Comparison of ENCODE assay signal across 9 cellular contexts in genomic region chr7:17009007-17009719, GRCh38.
DNase-seq lines count a peak whose midpoint lies in the region; ATAC-seq and TF ChIP-seq lines count a peak whose summit lies in the region.
"Had no signal": no experiment of that assay in that cellular context is flagged by ENCODE, and none has a peak within 500 bp of the region (broad histone marks: within the 10 kb centered on the region; RNA-seq: fewer than 3 reads in every experiment).

No MANE protein-coding gene starts in this region.

- H3K9me3 Mint-ChIP-seq in nephron progenitor cell, result no peaks in the 10 kb centered on the region

- H3K36me3 Mint-ChIP-seq in nephron progenitor cell (ENCODE audit: low read depth), result no peaks in the 10 kb centered on the region
- H3K36me3 Mint-ChIP-seq: activated naive CD8-positive, alpha-beta T cell had no signal

- H3K4me1 ChIP-seq in NT2/D1 (ENCODE audit: insufficient read depth, insufficient read length) (no peaks in the 10 kb centered on the region), spleen (peaks cover 0 to 36% (median 8%) of the 10 kb centered on the region in 6 donors), psoas muscle (no peaks in the 10 kb centered on the region)

- H3K9me3 ChIP-seq in NT2/D1 (ENCODE audit: insufficient read depth, low read length) (no peaks in the 10 kb centered on the region), spleen (no peaks in the 10 kb centered on the region), psoas muscle (no peaks in the 10 kb centered on the region)

- H3K27ac ChIP-seq in spleen (peak overlapping the region in 3 of 8 donors; percentile 10 to 29 (median 25)), psoas muscle (no peak overlapping the region)

- H3K36me3 ChIP-seq in NT2/D1 (ENCODE audit: insufficient read depth, insufficient read length, low read length) (no peaks in the 10 kb centered on the region), spleen (no peaks in the 10 kb centered on the region), psoas muscle (ENCODE audit: insufficient read depth in 1 of 2, low read depth in 1 of 2) (no peaks in the 10 kb centered on the region)

- H3K27me3 ChIP-seq in NT2/D1 (ENCODE audit: insufficient read depth, insufficient read length) (no peaks in the 10 kb centered on the region), spleen (replicated peaks in 1 of 7) (no peaks in the 10 kb centered on the region), psoas muscle (ENCODE audit: insufficient read depth in 3 of 3, low read length in 2 of 3) (no peaks in the 10 kb centered on the region)

- H3K4me3 Mint-ChIP-seq in nephron progenitor cell, result no peak overlapping the region
- H3K4me3 Mint-ChIP-seq: activated naive CD8-positive, alpha-beta T cell had no signal

- H3K27me3 Mint-ChIP-seq in nephron progenitor cell (ENCODE audit: low read depth, poor library complexity), result peaks cover 5% of the 10 kb centered on the region
- H3K27me3 Mint-ChIP-seq: activated naive CD8-positive, alpha-beta T cell had no signal

- no peak overlapping the region for H3K9ac ChIP-seq in NT2/D1 (ENCODE audit: insufficient read length, low read depth)

- peak; percentile 54 for TF ChIP-seq CTCF in fibroblast of mammary gland (conservative IDR thresholded peaks at IDR 0.05; ENCODE audit: control insufficient read depth, insufficient read depth, low read depth, low read length)
- peak in 6 of 11 experiments; percentile 23 to 44 (median 34) for TF ChIP-seq CTCF in spleen (IDR thresholded peaks at IDR 0.05 in 8 of 11, conservative IDR thresholded peaks at IDR 0.05 in 3 of 11)
- no peak for TF ChIP-seq CTCF in psoas muscle (IDR thresholded peaks at IDR 0.05)
- TF ChIP-seq CTCF in nephron progenitor cell (IDR thresholded peaks at IDR 0.05), result no peak

- no peak for ATAC-seq in psoas muscle

- no peak overlapping the region for H3K4me3 ChIP-seq in NT2/D1 (ENCODE audit: insufficient read length, low read depth)
- no peak overlapping the region for H3K4me3 ChIP-seq in fibroblast of mammary gland (ENCODE audit: control insufficient read depth, low read depth, low read length)
- no peak overlapping the region for H3K4me3 ChIP-seq in spleen
- no peak overlapping the region for H3K4me3 ChIP-seq in psoas muscle

- H3K4me1 Mint-ChIP-seq in nephron progenitor cell, result no peaks in the 10 kb centered on the region

- no peak overlapping the region for H3K27ac Mint-ChIP-seq in nephron progenitor cell
- H3K27ac Mint-ChIP-seq: activated naive CD8-positive, alpha-beta T cell had no signal

- DNase-seq in DMS 273 (lab: John Stamatoyannopoulos, UW; ENCODE audit: unreplicated experiment) (peak; percentile 26), DMS 273 treated with DMSO at 0.1 percent for 48 hours (lab: John Stamatoyannopoulos, UW) (no peak), NT2/D1 (ENCODE audit: low read depth, low spot score) (peak; percentile 18), fibroblast of mammary gland (ENCODE audit: low read depth) (peak; percentile 64), spleen (no peak), NCI-H2171 (lab: John Stamatoyannopoulos, UW) (no peak), psoas muscle (no peak), nephron progenitor cell (no peak)

- no peak for TF ChIP-seq POLR2A in spleen (IDR thresholded peaks at IDR 0.05)

- intact Hi-C loops in spleen (cut with DNase I; ENCODE audit: low total_unique reads) (no loop called here), psoas muscle (cut with DNase I) (no loop called here)

- WGBS in spleen, 5 donors, result 52 to 63% (median 58%) methylated on average over 4 of the region's 4 CpGs
- 51 to 55% (median 52%) methylated on average over 4 of the region's 4 CpGs for WGBS in psoas muscle, 3 donors

Comparison
In these comparisons a context has a peak if more than half of its experiments do, and no peak if none do; other contexts are left out.
1. DNase-seq: peak in DMS 273 (single experiment), NT2/D1 (single experiment) and fibroblast of mammary gland (single experiment); none in DMS 273 treated with DMSO at 0.1 percent for 48 hours (single experiment), spleen (single experiment), NCI-H2171 (single experiment), psoas muscle (0 of 2) and nephron progenitor cell (single experiment).
2. CTCF ChIP-seq: peak in fibroblast of mammary gland (single experiment) and spleen (6 of 11); none in psoas muscle (single experiment) and nephron progenitor cell (single experiment).